8 cellular contexts compared by ENCODE assay signal in the genomic region with DNA sequence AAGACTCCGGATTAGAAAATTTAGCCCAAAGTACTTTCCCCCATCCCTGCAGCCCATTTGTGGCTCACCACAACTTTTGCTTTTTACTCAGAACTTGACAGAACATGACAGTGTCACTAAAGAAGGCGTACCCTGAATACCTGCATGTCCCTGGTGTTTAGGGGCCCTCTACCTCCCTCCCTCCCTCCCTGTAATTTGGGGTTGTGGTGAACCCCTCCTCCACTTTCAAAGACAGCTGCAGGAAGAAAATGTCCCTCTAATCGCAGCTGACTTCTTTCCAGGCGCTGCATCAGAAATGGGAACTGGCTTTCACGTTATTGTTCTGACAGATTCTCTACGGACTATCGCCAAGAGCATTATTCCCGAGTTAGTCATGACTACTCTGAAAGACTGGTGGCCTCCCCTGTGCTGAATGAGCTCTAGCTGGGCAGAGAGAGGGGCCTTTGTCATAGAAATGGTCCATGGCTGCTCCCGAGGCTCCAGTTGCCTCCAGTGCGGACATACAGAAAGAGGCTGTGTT.
DNase-seq lines count a peak whose midpoint lies in the region; ATAC-seq and TF ChIP-seq lines count a peak whose summit lies in the region.

No MANE protein-coding gene starts in this region.

- H3K4me1 ChIP-seq in smooth muscle cell (ENCODE audit: low read depth), result peaks cover 12% of the 10 kb centered on the region
- H3K4me1 ChIP-seq in transverse colon, result peaks cover 0 to 7% (median 0%) of the 10 kb centered on the region in 4 donors

- intact Hi-C loops in activated CD4-positive, alpha-beta T cell treated with anti-CD3 and anti-CD28 coated beads for 36 hours (cut with DNase I, micrococcal nuclease), result loop anchor here (1.0 to 2.0 kb wide), 2 partner anchors 21 to 30 kb away; no protein-coding TSS in a partner anchor
- intact Hi-C loops in transverse colon (cut with DNase I; ENCODE audit: low total_unique reads), result no loop called here

- no peak for TF ChIP-seq POLR2A in transverse colon (IDR thresholded peaks at IDR 0.05)

- CTCF ChIA-PET in activated CD4-positive, alpha-beta T cell treated with anti-CD3 and anti-CD28 coated beads for 36 hours (lab: Charles Lee), result interaction anchor here (0.7 kb wide), 1 partner anchor 116 kb away, joined by 3 read pairs; no protein-coding TSS in a partner anchor

- H3K4me2 ChIP-seq in smooth muscle cell, result peak overlapping the region; percentile 73

- no peak overlapping the region for H3K27ac Mint-ChIP-seq in activated CD4-positive, alpha-beta T cell treated with anti-CD3 and anti-CD28 coated beads for 36 hours

- in situ Hi-C loops in transverse colon (cut with MboI; ENCODE audit: low pct_ligation_motif_present in 1 of 4, low pct_unique_long_range_greater_than_20kb in 1 of 4, low sequenced_read_pairs in 3 of 4), result no loop called here

- H3K4me3 ChIP-seq in smooth muscle cell, result no peak overlapping the region
- no peak overlapping the region for H3K4me3 ChIP-seq in transverse colon

- H2AFZ ChIP-seq in smooth muscle cell (ENCODE audit: low read depth), result no peak overlapping the region

- no peak for TF ChIP-seq EP300 in transverse colon (IDR thresholded peaks at IDR 0.05; ENCODE audit: low read depth)

- H3K27me3 ChIP-seq in smooth muscle cell (ENCODE audit: low read depth) (no peaks in the 10 kb centered on the region), transverse colon (no peaks in the 10 kb centered on the region)

- peaks cover 11% of the 10 kb centered on the region for H3F3A ChIP-seq in smooth muscle cell (ENCODE audit: low read depth)

- peaks cover 66% of the 10 kb centered on the region for H3K4me1 Mint-ChIP-seq in activated CD4-positive, alpha-beta T cell treated with anti-CD3 and anti-CD28 coated beads for 36 hours

- no peak overlapping the region for H3K9ac ChIP-seq in smooth muscle cell (ENCODE audit: low read depth)

- H3K9me3 ChIP-seq in smooth muscle cell (replicated peaks; ENCODE audit: low read depth) (no peaks in the 10 kb centered on the region), transverse colon (no peaks in the 10 kb centered on the region)

- WGBS in smooth muscle cell (ENCODE audit: low lambda C conversion rate), result 25% methylated on average over 10 of the region's 10 CpGs
- WGBS in transverse colon (ENCODE audit: low coverage in 1 of 2), 2 donors, result 65 to 95% methylated on average over 3 to 10 of the region's 10 CpGs

- no peaks in the 10 kb centered on the region for H3K27me3 Mint-ChIP-seq in activated CD4-positive, alpha-beta T cell treated with anti-CD3 and anti-CD28 coated beads for 36 hours

- TF ChIP-seq CTCF in smooth muscle cell (IDR thresholded peaks at IDR 0.05; ENCODE audit: borderline replicate concordance, insufficient read depth, poor library complexity, severe bottlenecking), result no peak
- TF ChIP-seq CTCF in transverse colon (IDR thresholded peaks at IDR 0.05), result no peak

- H3K4me3 Mint-ChIP-seq in activated CD4-positive, alpha-beta T cell treated with anti-CD3 and anti-CD28 coated beads for 36 hours, result peak overlapping the region; percentile 29

- H3K9me3 Mint-ChIP-seq in activated CD4-positive, alpha-beta T cell treated with anti-CD3 and anti-CD28 coated beads for 36 hours (ENCODE audit: low read depth), result no peaks in the 10 kb centered on the region

- H3K36me3 ChIP-seq in smooth muscle cell (ENCODE audit: low read depth), result no peaks in the 10 kb centered on the region
- H3K36me3 ChIP-seq in transverse colon, result no peaks in the 10 kb centered on the region

- H3K36me3 Mint-ChIP-seq in activated CD4-positive, alpha-beta T cell treated with anti-CD3 and anti-CD28 coated beads for 36 hours (ENCODE audit: low read depth), result peaks cover 6% of the 10 kb centered on the region

- H3K27ac ChIP-seq in cingulate gyrus (ENCODE audit: low read depth, low read length) (peak overlapping the region; percentile 43), smooth muscle cell (ENCODE audit: low read depth) (peak overlapping the region; percentile 55), transverse colon (no peak overlapping the region)

- POLR2A ChIA-PET in activated CD4-positive, alpha-beta T cell treated with anti-CD3 and anti-CD28 coated beads for 36 hours (lab: Charles Lee), result interaction anchor here (0.7 kb wide), 1 partner anchor 14 kb away, joined by 3 read pairs; no protein-coding TSS in a partner anchor

- no peaks in the 10 kb centered on the region for H4K20me1 ChIP-seq in smooth muscle cell (ENCODE audit: low read depth)

- ATAC-seq in activated CD4-positive, alpha-beta T cell treated with anti-CD3 and anti-CD28 coated beads for 36 hours, result peak; percentile 72
- ATAC-seq in HG03378 (IDR thresholded peaks at IDR 0.05; ENCODE audit: unreplicated experiment) (peak; percentile 60), GM18520 (IDR thresholded peaks at IDR 0.05; ENCODE audit: unreplicated experiment) (no peak)

- H3K79me2 ChIP-seq in smooth muscle cell (ENCODE audit: low read depth), result no peaks in the 10 kb centered on the region

- peak; percentile 60 for DNase-seq in activated CD4-positive, alpha-beta T cell treated with anti-CD3 and anti-CD28 coated beads for 36 hours
- DNase-seq in activated CD4-positive, alpha-beta T cell treated with anti-CD3 and anti-CD28 coated beads for 1 hour, result no peak
- DNase-seq in smooth muscle cell (lab: John Stamatoyannopoulos, UW; ENCODE audit: unreplicated experiment) (no peak), transverse colon (no peak), NCI-H2081 (lab: John Stamatoyannopoulos, UW) (no peak)

Comparison
In these comparisons a context has a peak if more than half of its experiments do, and no peak if none do; other contexts are left out.
1. H3K27ac ChIP-seq: peak in cingulate gyrus (single experiment) and smooth muscle cell (single experiment); none in transverse colon (0 of 4).